2 cellular contexts compared by ENCODE assay signal in the genomic region with DNA sequence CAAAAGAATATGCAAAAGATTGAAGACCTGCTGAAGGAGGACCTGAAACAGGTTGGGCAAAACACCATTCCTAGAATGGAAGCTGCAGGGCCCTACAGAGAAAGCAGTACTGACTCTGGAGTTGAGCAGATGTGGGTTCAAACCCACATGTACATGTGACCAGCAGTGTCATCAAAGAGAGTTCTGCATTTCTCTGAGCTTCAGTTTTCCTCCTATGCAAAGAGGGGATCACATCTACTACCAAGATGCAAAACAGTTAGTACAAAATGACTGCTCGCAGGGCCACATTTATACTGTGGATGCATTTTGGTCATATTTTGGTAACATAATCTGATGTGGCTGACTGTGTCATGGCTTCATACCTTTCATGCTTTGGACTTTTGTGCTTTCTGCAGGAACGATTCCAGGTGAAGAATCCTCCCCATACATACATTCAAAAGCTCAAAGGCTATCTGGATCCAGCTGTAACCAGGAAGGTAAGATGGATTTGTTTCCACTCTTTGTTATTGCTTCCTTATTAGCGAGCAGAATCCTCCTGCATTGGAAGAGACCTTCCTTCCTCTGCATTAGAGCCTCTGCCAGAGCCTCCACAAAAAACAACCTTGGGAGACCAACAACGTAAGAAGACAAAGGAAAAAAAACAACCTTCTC.
TF ChIP-seq lines count a peak whose summit lies in the region.

No MANE protein-coding gene starts in this region.

TF ChIP-seq in GM23338, 12 proteins besides CTCF, POLR2A, EP300 and RAD21 (continued from another document and continues in another):
- no peak for TF ChIP-seq REST (IDR thresholded peaks at IDR 0.05; ENCODE audit: unreplicated experiment)
- no peak for TF ChIP-seq EZH2phosphoT487 (IDR thresholded peaks at IDR 0.05; ENCODE audit: unreplicated experiment)
- no peak for TF ChIP-seq EZH2 (IDR thresholded peaks at IDR 0.05; ENCODE audit: low read depth, unreplicated experiment)
- TF ChIP-seq ETS1 (IDR thresholded peaks at IDR 0.05) = no peak
- no peak for TF ChIP-seq POLR2AphosphoS5 (IDR thresholded peaks at IDR 0.05; ENCODE audit: low read depth)
- no peak for TF ChIP-seq STAT1 (IDR thresholded peaks at IDR 0.05; ENCODE audit: unreplicated experiment)
- no peak for TF ChIP-seq JUNB (IDR thresholded peaks at IDR 0.05; ENCODE audit: unreplicated experiment)
- TF ChIP-seq CREB1 (CRISPR knock-in tag; IDR thresholded peaks at IDR 0.05; ENCODE audit: low read depth) = no peak
- TF ChIP-seq NANOG (IDR thresholded peaks at IDR 0.05; ENCODE audit: borderline replicate concordance) = no peak
- TF ChIP-seq ZNF331 (CRISPR knock-in tag; IDR thresholded peaks at IDR 0.05; ENCODE audit: low read depth) = no peak

TF ChIP-seq in SK-N-SH, 30 proteins besides CTCF, POLR2A, EP300 and RAD21 (continued from another document):
- TF ChIP-seq, protein P1, sequence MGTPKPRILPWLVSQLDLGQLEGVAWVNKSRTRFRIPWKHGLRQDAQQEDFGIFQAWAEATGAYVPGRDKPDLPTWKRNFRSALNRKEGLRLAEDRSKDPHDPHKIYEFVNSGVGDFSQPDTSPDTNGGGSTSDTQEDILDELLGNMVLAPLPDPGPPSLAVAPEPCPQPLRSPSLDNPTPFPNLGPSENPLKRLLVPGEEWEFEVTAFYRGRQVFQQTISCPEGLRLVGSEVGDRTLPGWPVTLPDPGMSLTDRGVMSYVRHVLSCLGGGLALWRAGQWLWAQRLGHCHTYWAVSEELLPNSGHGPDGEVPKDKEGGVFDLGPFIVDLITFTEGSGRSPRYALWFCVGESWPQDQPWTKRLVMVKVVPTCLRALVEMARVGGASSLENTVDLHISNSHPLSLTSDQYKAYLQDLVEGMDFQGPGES (IDR thresholded peaks at IDR 0.05; ENCODE audit: low read depth, low read length) = no peak
- TF ChIP-seq RXRA (IDR thresholded peaks at IDR 0.05; ENCODE audit: borderline replicate concordance, low read depth) = no peak
- no peak for TF ChIP-seq GABPA (IDR thresholded peaks at IDR 0.05; ENCODE audit: low read depth)
- TF ChIP-seq NRF1 (IDR thresholded peaks at IDR 0.05; ENCODE audit: low read depth, low read length) = no peak
- TF ChIP-seq MXI1 (IDR thresholded peaks at IDR 0.05; ENCODE audit: low read depth, low read length) = no peak
- no peak for TF ChIP-seq EZH2phosphoT487 (IDR thresholded peaks at IDR 0.05; ENCODE audit: borderline replicate concordance, low read depth)
- TF ChIP-seq MAX (IDR thresholded peaks at IDR 0.05; ENCODE audit: low read depth) = no peak
- no peak for TF ChIP-seq POLR2AphosphoS5 (IDR thresholded peaks at IDR 0.05; ENCODE audit: low read depth, low read length)
- TF ChIP-seq FOSL2 (IDR thresholded peaks at IDR 0.05; ENCODE audit: borderline replicate concordance, low read depth) = no peak
- no peak for TF ChIP-seq YY1 (IDR thresholded peaks at IDR 0.05; ENCODE audit: low read depth)
- TF ChIP-seq, protein P2, sequence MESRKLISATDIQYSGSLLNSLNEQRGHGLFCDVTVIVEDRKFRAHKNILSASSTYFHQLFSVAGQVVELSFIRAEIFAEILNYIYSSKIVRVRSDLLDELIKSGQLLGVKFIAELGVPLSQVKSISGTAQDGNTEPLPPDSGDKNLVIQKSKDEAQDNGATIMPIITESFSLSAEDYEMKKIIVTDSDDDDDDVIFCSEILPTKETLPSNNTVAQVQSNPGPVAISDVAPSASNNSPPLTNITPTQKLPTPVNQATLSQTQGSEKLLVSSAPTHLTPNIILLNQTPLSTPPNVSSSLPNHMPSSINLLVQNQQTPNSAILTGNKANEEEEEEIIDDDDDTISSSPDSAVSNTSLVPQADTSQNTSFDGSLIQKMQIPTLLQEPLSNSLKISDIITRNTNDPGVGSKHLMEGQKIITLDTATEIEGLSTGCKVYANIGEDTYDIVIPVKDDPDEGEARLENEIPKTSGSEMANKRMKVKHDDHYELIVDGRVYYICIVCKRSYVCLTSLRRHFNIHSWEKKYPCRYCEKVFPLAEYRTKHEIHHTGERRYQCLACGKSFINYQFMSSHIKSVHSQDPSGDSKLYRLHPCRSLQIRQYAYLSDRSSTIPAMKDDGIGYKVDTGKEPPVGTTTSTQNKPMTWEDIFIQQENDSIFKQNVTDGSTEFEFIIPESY (IDR thresholded peaks at IDR 0.05; ENCODE audit: borderline replicate concordance, low read depth) = no peak
- no peak for TF ChIP-seq RCOR1 (IDR thresholded peaks at IDR 0.05; ENCODE audit: low read length)
- TF ChIP-seq MEF2A (IDR thresholded peaks at IDR 0.05; ENCODE audit: borderline replicate concordance, low read depth) = no peak
- no peak for TF ChIP-seq FOXJ3 (CRISPR knock-in tag; IDR thresholded peaks at IDR 0.05)
- TF ChIP-seq SMC3 (IDR thresholded peaks at IDR 0.05; ENCODE audit: low read depth, low read length) = no peak
